ENCODE assay signal across 8 cellular contexts in the genomic region with DNA sequence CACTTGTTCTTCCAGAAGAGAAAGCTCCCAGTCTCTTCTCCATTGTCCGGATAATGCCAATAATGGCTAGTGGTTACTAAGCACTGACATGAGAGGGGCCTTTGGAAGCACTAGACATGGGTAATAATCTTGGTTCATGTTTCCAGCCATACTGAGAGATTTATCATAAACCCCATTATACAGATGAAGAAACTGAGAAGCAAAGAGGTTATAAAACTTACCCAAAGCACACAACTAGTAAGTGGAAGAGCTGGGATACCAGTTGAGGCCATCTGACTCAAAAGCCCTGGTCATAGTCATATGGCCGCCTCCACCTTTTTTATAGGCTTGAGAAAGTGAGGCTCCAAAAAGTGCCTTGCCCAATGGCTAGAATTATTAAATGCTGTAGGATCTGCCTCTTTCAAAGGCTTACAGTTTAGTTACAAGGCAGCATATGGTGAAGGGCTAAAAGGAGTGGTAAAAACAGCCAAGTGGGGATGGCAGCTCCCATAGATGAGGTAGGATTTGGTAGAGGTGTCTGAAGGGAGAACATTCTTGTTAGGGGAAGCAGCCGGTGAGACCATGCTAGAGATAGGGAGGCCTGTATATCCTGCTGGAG. TPM values are rescaled to one million over a fixed set of nuclear protein-coding genes. Genes with fewer than 3 reads are reported as not detected.
DNase-seq lines count a peak whose midpoint lies in the region; ATAC-seq, FAIRE-seq and TF ChIP-seq lines count a peak whose summit lies in the region.

No MANE protein-coding gene starts in this region.

- H3K4me1 Mint-ChIP-seq in T-helper 1 cell treated with Interleukin-12 subunit alpha and Interleukin-12 subunit beta and Interleukin-4 antibody, amounts not matched to agents 30 μg/mL and 1 μg/mL, for 36 hours (ENCODE audit: low read depth): peaks cover 31% of the 10 kb centered on the region

- H3K9me3 ChIP-seq in GM12878 (replicated peaks; ENCODE audit: control insufficient read depth, insufficient read depth, low read length) (no peaks in the 10 kb centered on the region), HepG2 (ENCODE audit: low read length) (no peaks in the 10 kb centered on the region), stomach smooth muscle (ENCODE audit: control insufficient read depth in 2 of 2, low read length in 2 of 2) (no peaks in the 10 kb centered on the region), small intestine (ENCODE audit: control insufficient read depth, low read depth) (no peaks in the 10 kb centered on the region)

- POLR2A ChIA-PET in GM12878 (lab: Charles Lee): interaction anchor here (0.6 kb wide), 1 partner anchor 10 kb away, joined by 3 read pairs; no protein-coding TSS in a partner anchor
- POLR2A ChIA-PET in HepG2 (lab: Yijun Ruan, JAX): no interaction called here

- TF ChIP-seq EP300 in GM12878 (IDR thresholded peaks at IDR 0.05; ENCODE audit: borderline replicate concordance in 1 of 2, control insufficient read depth in 1 of 2, low read depth in 2 of 2, low read length in 2 of 2) (no peak), HepG2 (IDR thresholded peaks at IDR 0.05; ENCODE audit: low read depth in 2 of 2, low read length in 2 of 2) (no peak), HepG2 (CRISPR knock-in tag; IDR thresholded peaks at IDR 0.05; ENCODE audit: borderline replicate concordance) (no peak)

- H3K27ac ChIP-seq in GM12878 (ENCODE audit: control insufficient read depth, insufficient read depth) (no peak overlapping the region), HepG2 (ENCODE audit: extremely low read length, insufficient read depth, low read length) (no peak overlapping the region), stomach smooth muscle (ENCODE audit: low read length) (peak overlapping the region; percentile 69), small intestine (ENCODE audit: low read depth in 1 of 2, low read length in 1 of 2) (peak overlapping the region in 1 of 2 donors; percentile 55)

- peak overlapping the region; percentile 49 for H3K27ac Mint-ChIP-seq in T-helper 1 cell treated with Interleukin-12 subunit alpha and Interleukin-12 subunit beta and Interleukin-4 antibody, amounts not matched to agents 30 μg/mL and 1 μg/mL, for 36 hours

- H3K4me1 ChIP-seq in GM12878 (ENCODE audit: control insufficient read depth, insufficient read depth, low read length): no peaks in the 10 kb centered on the region
- peaks cover 19% of the 10 kb centered on the region for H3K4me1 ChIP-seq in HepG2 (ENCODE audit: insufficient read depth, low read length)
- H3K4me1 ChIP-seq in stomach smooth muscle (ENCODE audit: control insufficient read depth, insufficient read depth, low read length): peaks cover 15% of the 10 kb centered on the region
- H3K4me1 ChIP-seq in small intestine (ENCODE audit: control insufficient read depth in 2 of 2, insufficient read depth in 1 of 2, low read depth in 1 of 2, low read length in 1 of 2): peaks cover 2 to 6% of the 10 kb centered on the region in 2 donors

- H3K27me3 ChIP-seq in GM12878 (replicated peaks in 1 of 2; ENCODE audit: control insufficient read depth in 2 of 2, insufficient read depth in 2 of 2, low read length in 1 of 2) (no peaks in the 10 kb centered on the region), HepG2 (ENCODE audit: control insufficient read depth in 1 of 2, insufficient read depth in 2 of 2, low read length in 2 of 2) (no peaks in the 10 kb centered on the region), stomach smooth muscle (ENCODE audit: control insufficient read depth in 1 of 2, insufficient read depth in 2 of 2, low read length in 2 of 2) (no peaks in the 10 kb centered on the region), small intestine (ENCODE audit: control insufficient read depth in 2 of 2, insufficient read depth in 2 of 2, low read length in 2 of 2) (no peaks in the 10 kb centered on the region)

- intact Hi-C loops in GM12878 (cut with micrococcal nuclease; ENCODE audit: unreplicated experiment) (no loop called here), HepG2 (cut with micrococcal nuclease; ENCODE audit: unreplicated experiment) (loop anchor here (1.0 to 5.0 kb wide), 2 partner anchors 71 to 142 kb away; no protein-coding TSS in a partner anchor)

- no peak for DNase-seq in T-helper 1 cell
- no peak for DNase-seq in GM12878 (ENCODE audit: low read depth, low spot score)
- DNase-seq in HepG2 (ENCODE audit: low spot score): no peak
- DNase-seq in GM20000 (ENCODE audit: low spot score): no peak
- no peak for DNase-seq in small intestine

- in situ Hi-C loops in GM12878 (cut with MboI) (no loop called here), HepG2 (cut with HindIII; ENCODE audit: extremely low pct_ligation_motif_present, low pct_unique_long_range_greater_than_20kb) (loop anchor here (10.0 kb wide), 1 partner anchor 68 kb away; no protein-coding TSS in a partner anchor)

- TF ChIP-seq POLR2A in GM12878 (IDR thresholded peaks at IDR 0.05; ENCODE audit: low read depth, low read length): no peak
- TF ChIP-seq POLR2A in HepG2 (IDR thresholded peaks at IDR 0.05; ENCODE audit: insufficient read depth in 1 of 2, low read depth in 2 of 2, low read length in 2 of 2): no peak

- H3K27me3 Mint-ChIP-seq in T-helper 1 cell treated with Interleukin-12 subunit alpha and Interleukin-12 subunit beta and Interleukin-4 antibody, amounts not matched to agents 30 μg/mL and 1 μg/mL, for 36 hours (ENCODE audit: low read depth): no peaks in the 10 kb centered on the region

- H2AFZ ChIP-seq in GM12878 (ENCODE audit: control insufficient read depth, low read depth, low read length) (no peak overlapping the region; the same call in 1 of the 2 replicates), HepG2 (ENCODE audit: low read length) (no peak overlapping the region)

- H3K9ac ChIP-seq in GM12878 (ENCODE audit: control insufficient read depth, insufficient read depth, low read length) (no peak overlapping the region), HepG2 (ENCODE audit: insufficient read depth, low read depth, low read length) (no peak overlapping the region), stomach smooth muscle (ENCODE audit: low read length in 2 of 2) (peak overlapping the region; percentile 82 to 85)

- TF ChIP-seq CTCF in GM12878 (IDR thresholded peaks at IDR 0.05 in 2 of 3, conservative IDR thresholded peaks at IDR 0.05 in 1 of 3; ENCODE audit: control insufficient read depth in 2 of 3, extremely low read depth in 1 of 3, insufficient read depth in 1 of 3, low read depth in 3 of 3, low read length in 3 of 3): no peak
- TF ChIP-seq CTCF in HepG2 (CRISPR knock-in tag; IDR thresholded peaks at IDR 0.05): no peak
- TF ChIP-seq CTCF in GM20000 (IDR thresholded peaks at IDR 0.05; ENCODE audit: extremely low read depth, missing control alignments): no peak

- H3K79me2 ChIP-seq in GM12878 (ENCODE audit: control insufficient read depth, insufficient read depth, low read length): no peaks in the 10 kb centered on the region
- no peaks in the 10 kb centered on the region for H3K79me2 ChIP-seq in HepG2 (ENCODE audit: insufficient read depth, low read length)

- CTCF ChIA-PET in GM12878 (lab: Yijun Ruan, JAX): interaction anchor here (1.2 to 1.8 kb wide), 4 partner anchors 12 to 289 kb away, joined by 3 to 11 read pairs (median 8); no protein-coding TSS in a partner anchor
- CTCF ChIA-PET in HepG2 (lab: Yijun Ruan, JAX; ENCODE audit: low intra/inter-chr PET ratio, low total read pairs): no interaction called here

- BruUV-seq in GM12878 (replicated peaks; lab: Mats Ljungman, UMichigan) (no TSS peak), HepG2 (replicated peaks; lab: Mats Ljungman, UMichigan) (no TSS peak)

- FAIRE-seq in GM12878 (lab: Jason Lieb, UNC): no peak
- no peak for FAIRE-seq in HepG2 (lab: Jason Lieb, UNC)
- FAIRE-seq in small intestine (lab: Jason Lieb, UNC): no peak

- H3K9me3 Mint-ChIP-seq in T-helper 1 cell treated with Interleukin-12 subunit alpha and Interleukin-12 subunit beta and Interleukin-4 antibody, amounts not matched to agents 30 μg/mL and 1 μg/mL, for 36 hours: no peaks in the 10 kb centered on the region

- H4K20me1 ChIP-seq in GM12878 (ENCODE audit: control insufficient read depth, insufficient read depth): no peaks in the 10 kb centered on the region
- H4K20me1 ChIP-seq in HepG2 (ENCODE audit: insufficient read depth, low read length): no peaks in the 10 kb centered on the region

- ATAC-seq in GM12878 (no peak), HepG2 (no peak), GM19452 (IDR thresholded peaks at IDR 0.05; ENCODE audit: unreplicated experiment) (no peak)

- H3K4me2 ChIP-seq in GM12878 (ENCODE audit: control insufficient read depth, insufficient read depth) (peak overlapping the region; percentile 93), HepG2 (ENCODE audit: low read depth, low read length) (no peak overlapping the region)

- WGBS in GM12878 (ENCODE audit: insufficient coverage, insufficient replicate concordance, low lambda C conversion rate, missing lambda C conversion rate): 97% methylated on average over 3 of the region's 3 CpGs
- WGBS in HepG2 (ENCODE audit: low lambda C conversion rate): 92% methylated on average over 3 of the region's 3 CpGs
- 89 to 96% (median 95%) methylated on average over 3 of the region's 3 CpGs for WGBS in small intestine, 3 donors

- peak overlapping the region; percentile 79 for H3K4me3 Mint-ChIP-seq in T-helper 1 cell treated with Interleukin-12 subunit alpha and Interleukin-12 subunit beta and Interleukin-4 antibody, amounts not matched to agents 30 μg/mL and 1 μg/mL, for 36 hours

- SMC1A ChIA-PET in GM12878 (lab: Charles Lee; ENCODE audit: uncharacterized antibody, unreplicated experiment): interaction anchor here (0.5 to 1.7 kb wide), 5 partner anchors 79 to 142 kb away, joined by 3 to 6 read pairs (median 4); no protein-coding TSS in a partner anchor

- H3K36me3 ChIP-seq in GM12878 (ENCODE audit: control insufficient read depth in 2 of 2, insufficient read depth in 2 of 2, low read length in 1 of 2) (no peaks in the 10 kb centered on the region), HepG2 (replicated peaks in 1 of 2; ENCODE audit: control insufficient read depth in 1 of 2, insufficient read depth in 2 of 2, low read length in 2 of 2) (no peaks in the 10 kb centered on the region), stomach smooth muscle (ENCODE audit: control insufficient read depth in 2 of 2, insufficient read depth in 2 of 2, low read length in 2 of 2) (no peaks in the 10 kb centered on the region), small intestine (ENCODE audit: control insufficient read depth in 2 of 2, insufficient read depth in 2 of 2, low read length in 2 of 2) (no peaks in the 10 kb centered on the region)

- H3K36me3 Mint-ChIP-seq in T-helper 1 cell treated with Interleukin-12 subunit alpha and Interleukin-12 subunit beta and Interleukin-4 antibody, amounts not matched to agents 30 μg/mL and 1 μg/mL, for 36 hours (ENCODE audit: low read depth): peaks cover 6% of the 10 kb centered on the region

- RAD21 ChIA-PET in GM12878 (lab: Charles Lee; ENCODE audit: unreplicated experiment): interaction anchor here (0.9 to 1.6 kb wide), 2 partner anchors 142 to 836 kb away, joined by 3 read pairs; no protein-coding TSS in a partner anchor

- H3K4me3 ChIP-seq in GM12878: no peak overlapping the region
- H3K4me3 ChIP-seq in HepG2 (replicated peaks in 1 of 3; ENCODE audit: insufficient read depth in 1 of 3, low read depth in 2 of 3, low read length in 3 of 3): no peak overlapping the region
- H3K4me3 ChIP-seq in stomach smooth muscle (ENCODE audit: low read length in 2 of 2): peak overlapping the region; percentile 77 to 82
- H3K4me3 ChIP-seq in small intestine (ENCODE audit: low read depth in 1 of 2, low read length in 2 of 2): peak overlapping the region in 1 of 2 donors; percentile 63

- TF ChIP-seq RAD21 in GM12878 (IDR thresholded peaks at IDR 0.05; ENCODE audit: insufficient read depth, low read depth, low read length): no peak
- TF ChIP-seq RAD21 in HepG2 (CRISPR knock-in tag; IDR thresholded peaks at IDR 0.05): no peak

RNA-seq across cellular contexts. Expression of a gene that starts 1.0 kb away (rescaled TPM):
- 57.3 and 68.1 TPM in 2 replicates for total RNA-seq in GM12878 (2013; cell fraction: nucleolus; rRNA removed)
- 67.0 and 75.9 TPM in 2 replicates for total RNA-seq in GM12878 (2014; rRNA removed)
- 73.7 and 76.7 TPM in 2 replicates for total RNA-seq in GM12878 (2014; rRNA removed; fragmentation: Illumina TruSeq; extraction: Trizol)
- 83.7 and 84.6 TPM in 2 replicates for total RNA-seq in GM12878 (2021)
- 38.1 TPM for polyA plus RNA-seq in GM12878 (2011; ENCODE audit: low read depth)
- 60.8 and 77.3 TPM in 2 replicates for polyA plus RNA-seq in GM12878 (2011; rRNA removed)
- polyA plus RNA-seq in GM12878 (2011; cell fraction: cytosol; rRNA removed): 54.4 and 59.1 TPM in 2 replicates
- polyA plus RNA-seq in GM12878 (2011; cell fraction: nucleus; rRNA removed): 27.3 and 35.3 TPM in 2 replicates
- polyA plus RNA-seq in GM12878 (2012): 24.7 and 24.9 TPM in 2 replicates
- polyA plus RNA-seq in GM12878 (2014; fragmentation: Illumina TruSeq; extraction: Trizol): 70.6 TPM in 2 replicates
- 10 to 100 TPM; 52.6 to 56.7 TPM for polyA plus RNA-seq in GM12878 (2014; fragmentation: Nextera tagmentation; extraction: Ambion mirVana)
- polyA plus RNA-seq in GM12878 (2014; rRNA removed): 50.8 and 56.8 TPM in 2 replicates
- 10 to 100 TPM; 68.6 to 68.8 TPM for polyA plus RNA-seq in GM12878 (2016; fragmentation: Nextera tagmentation; extraction: Ambion mirVana)
- polyA minus RNA-seq in GM12878 (2011; rRNA and poly(A)+ RNA removed): 121 and 164 TPM in 2 replicates
- polyA minus RNA-seq in GM12878 (2011; cell fraction: cytosol; rRNA and poly(A)+ RNA removed): 20.5 and 21.8 TPM in 2 replicates
- 30.3 and 67.5 TPM in 2 replicates for polyA minus RNA-seq in GM12878 (2011; cell fraction: nucleus; rRNA and poly(A)+ RNA removed)
- total RNA-seq in HepG2 (2016; rRNA removed; fragmentation: Illumina TruSeq; extraction: Trizol): 190 and 310 TPM in 2 replicates
- total RNA-seq in HepG2 (2016; cell fraction: cytosol; rRNA removed; fragmentation: Illumina TruSeq; extraction: Trizol; ENCODE audit: low read depth): 19.9 and 20.1 TPM in 2 replicates
- total RNA-seq in HepG2 (2016; cell fraction: insoluble cytoplasmic fraction; rRNA removed; fragmentation: Illumina TruSeq; extraction: Trizol): 196 and 299 TPM in 2 replicates
- 56.9 and 67.1 TPM in 2 replicates for total RNA-seq in HepG2 (2016; cell fraction: membrane; rRNA removed; fragmentation: Illumina TruSeq; extraction: Trizol)
- 136 and 137 TPM in 2 replicates for total RNA-seq in HepG2 (2016; cell fraction: nucleus; rRNA removed; fragmentation: Illumina TruSeq; extraction: Trizol)
- polyA plus RNA-seq in HepG2 (2011; rRNA removed): 54.0 and 56.7 TPM in 2 replicates
- 49.7 and 55.5 TPM in 2 replicates for polyA plus RNA-seq in HepG2 (2011; cell fraction: cytosol; rRNA removed)
- 34.5 and 36.8 TPM in 2 replicates for polyA plus RNA-seq in HepG2 (2011; cell fraction: nucleus; rRNA removed)
- polyA plus RNA-seq in HepG2 (2012): 71.7 and 123 TPM in 2 replicates
- 5.1 and 5.7 TPM in 2 replicates for polyA plus RNA-seq in HepG2 (2016; cell fraction: cytosol; fragmentation: Illumina TruSeq; extraction: Trizol; ENCODE audit: low read depth)
- polyA plus RNA-seq in HepG2 (2016; cell fraction: insoluble cytoplasmic fraction; fragmentation: Illumina TruSeq; extraction: Trizol; ENCODE audit: low read depth): 169 and 189 TPM in 2 replicates
- polyA plus RNA-seq in HepG2 (2016; cell fraction: membrane; fragmentation: Illumina TruSeq; extraction: Trizol; ENCODE audit: low read depth): 20.5 and 20.8 TPM in 2 replicates
- 62.2 and 73.4 TPM in 2 replicates for polyA plus RNA-seq in HepG2 (2016; cell fraction: nucleus; fragmentation: Illumina TruSeq; extraction: Trizol; ENCODE audit: insufficient read depth, low read depth)
- 180 and 1,112 TPM in 2 replicates for polyA minus RNA-seq in HepG2 (2011; rRNA and poly(A)+ RNA removed; ENCODE audit: low replicate concordance)
- 31.5 and 40.6 TPM in 2 replicates for polyA minus RNA-seq in HepG2 (2011; cell fraction: cytosol; rRNA and poly(A)+ RNA removed)
- polyA minus RNA-seq in HepG2 (2011; cell fraction: nucleus; rRNA and poly(A)+ RNA removed): 141 and 142 TPM in 2 replicates
- 10 to 100 TPM; 39.4 to 64.2 (median 59.0) TPM for polyA plus RNA-seq in small intestine

Comparison
In these comparisons a context has a peak if more than half of its experiments do, and no peak if none do; other contexts are left out.
1. H3K4me3 ChIP-seq: peak in stomach smooth muscle (2 of 2); none in GM12878 (single experiment) and HepG2 (0 of 3).
2. H3K9ac ChIP-seq: peak in stomach smooth muscle (2 of 2); none in GM12878 (single experiment) and HepG2 (single experiment).